ENCODE assay signal across 8 cellular contexts in the genomic region with DNA sequence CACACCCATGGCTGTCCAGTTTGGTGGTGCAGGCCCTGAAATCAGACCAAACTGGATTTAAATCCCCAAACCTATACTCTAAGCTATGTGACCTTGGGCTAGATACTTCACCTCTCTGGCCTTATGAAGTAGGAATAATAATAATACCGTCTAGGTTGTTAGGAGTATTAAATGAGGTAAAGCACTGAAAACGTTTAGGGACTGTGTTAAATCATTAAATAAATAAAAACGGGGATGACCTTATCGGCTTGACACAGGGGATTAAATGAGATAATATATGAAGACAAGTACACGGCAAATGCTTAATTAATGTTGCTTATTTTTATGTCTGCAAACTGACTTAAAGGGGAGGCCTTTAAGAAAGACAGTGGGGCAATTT. TPM values are rescaled to one million over a fixed set of nuclear protein-coding genes. Genes with fewer than 3 reads are reported as not detected.
A peak's percentile ranks its signal among the peaks of the same experiment; 100 is the strongest.
DNase-seq lines count a peak whose midpoint lies in the region; ATAC-seq and TF ChIP-seq lines count a peak whose summit lies in the region.

No MANE protein-coding gene starts in this region.

- TF ChIP-seq POLR2A in testis (IDR thresholded peaks at IDR 0.05) = no peak

- H3K9me3 ChIP-seq in left lung = no peaks in the 10 kb centered on the region
- H3K9me3 ChIP-seq in testis = no peaks in the 10 kb centered on the region

- no peak for TF ChIP-seq CTCF in left lung (IDR thresholded peaks at IDR 0.05)
- no peak for TF ChIP-seq CTCF in testis (IDR thresholded peaks at IDR 0.05)

- peak overlapping the region; percentile 95 for H3K4me3 Mint-ChIP-seq in T-helper 2 cell treated with Interferon-gamma antibody and Interleukin-4, amounts not matched to agents 5 μg/mL and 100 μg/mL, for 36 hours

- no peaks in the 10 kb centered on the region for H3K9me3 Mint-ChIP-seq in T-helper 2 cell treated with Interferon-gamma antibody and Interleukin-4, amounts not matched to agents 5 μg/mL and 100 μg/mL, for 36 hours

- H3K27me3 ChIP-seq in left lung (no peaks in the 10 kb centered on the region), testis (no peaks in the 10 kb centered on the region)

- H3K36me3 Mint-ChIP-seq in T-helper 2 cell treated with Interferon-gamma antibody and Interleukin-4, amounts not matched to agents 5 μg/mL and 100 μg/mL, for 36 hours (ENCODE audit: low read depth) = peaks cover 33% of the 10 kb centered on the region

- no peak for DNase-seq in T-helper 2 cell treated with Interferon-gamma antibody and Interleukin-4, amounts not matched to agents 5 μg/mL and 100 μg/mL, for 36 hours (ENCODE audit: low spot score)
- DNase-seq in T-helper 2 cell (no peak), left lung (no peak), testis (no peak), SW480 (ENCODE audit: low spot score) (no peak), DMS53 treated with DMSO at 0.1 percent for 48 hours (lab: John Stamatoyannopoulos, UW; ENCODE audit: unreplicated experiment) (no peak)

- WGBS in testis, 2 donors = 22 to 30% methylated on average over 5 of the region's 5 CpGs

- H3K36me3 ChIP-seq in left lung = no peaks in the 10 kb centered on the region
- no peaks in the 10 kb centered on the region for H3K36me3 ChIP-seq in testis (ENCODE audit: low read depth, missing control alignments)

- H3K4me3 ChIP-seq in left lung = peak overlapping the region; percentile 81 to 98
- H3K4me3 ChIP-seq in testis = peak overlapping the region; percentile 88 to 95

- ATAC-seq in left lung = no peak
- ATAC-seq in HG03521 (IDR thresholded peaks at IDR 0.05; ENCODE audit: unreplicated experiment) = no peak

- peaks cover 16 to 49% of the 10 kb centered on the region in 2 donors for H3K4me1 ChIP-seq in left lung
- peaks cover 19% of the 10 kb centered on the region for H3K4me1 ChIP-seq in testis

- H3K27ac Mint-ChIP-seq in T-helper 2 cell treated with Interferon-gamma antibody and Interleukin-4, amounts not matched to agents 5 μg/mL and 100 μg/mL, for 36 hours = peak overlapping the region; percentile 97

- peaks cover 57% of the 10 kb centered on the region for H3K4me1 Mint-ChIP-seq in T-helper 2 cell treated with Interferon-gamma antibody and Interleukin-4, amounts not matched to agents 5 μg/mL and 100 μg/mL, for 36 hours (ENCODE audit: low read depth)

- H3K27me3 Mint-ChIP-seq in T-helper 2 cell treated with Interferon-gamma antibody and Interleukin-4, amounts not matched to agents 5 μg/mL and 100 μg/mL, for 36 hours (ENCODE audit: low read depth) = no peaks in the 10 kb centered on the region

- intact Hi-C loops in left lung (cut with DNase I) = no loop called here
- intact Hi-C loops in testis (cut with DNase I; ENCODE audit: low total_unique reads) = no loop called here

- H3K27ac ChIP-seq in angular gyrus (ENCODE audit: low read depth, low read length) (peak overlapping the region; percentile 94), left lung (peak overlapping the region; percentile 82 to 93), testis (peak overlapping the region; percentile 63 to 81)

RNA-seq across cellular contexts. Expression of gene STK4, which starts 0.7 kb away (rescaled TPM):
- total RNA-seq in left lung (10 to 100 TPM; 33.6 to 63.7 TPM), testis (10 to 100 TPM; 39.6 to 42.7 TPM)
- polyA plus RNA-seq in testis (ENCODE audit: insufficient read depth, low read depth, low replicate concordance) = 24.9 TPM

RNA-seq across cellular contexts. Expression of gene TOMM34, which starts 5.4 kb away (rescaled TPM):
- total RNA-seq in left lung (10 to 100 TPM; 18.1 to 18.6 TPM), testis (100 to 1,000 TPM; 212 to 246 TPM)
- 263 TPM for polyA plus RNA-seq in testis (ENCODE audit: insufficient read depth, low read depth, low replicate concordance)

RNA-seq across cellular contexts. Expression of gene PABPC1L, which starts 55.8 kb away (rescaled TPM):
- 10 to 100 TPM; 41.2 to 41.3 TPM for total RNA-seq in left lung
- 10 to 100 TPM; 59.2 to 71.7 TPM for total RNA-seq in testis
- polyA plus RNA-seq in testis (ENCODE audit: insufficient read depth, low read depth, low replicate concordance) = 27.9 TPM

Comparison
In these comparisons a context has a peak if more than half of its experiments do, and no peak if none do; other contexts are left out.
1. RNA of gene TOMM34, which starts 5.4 kb away (total RNA-seq): 212 to 246 TPM in testis; 18.1 to 18.6 TPM in left lung; every median in the first group is over 10 times any median in the second.
2. Peak in every context shown above with its lines, with median percentiles within 50 percentile points of each other: H3K27ac ChIP-seq.